9 cellular contexts compared by ENCODE assay signal in genomic region chr14:63725786-63726185, GRCh38. TPM values are rescaled to one million over a fixed set of nuclear protein-coding genes. Genes with fewer than 3 reads are reported as not detected.
A peak's percentile ranks its signal among the peaks of the same experiment; 100 is the strongest.
DNase-seq lines count a peak whose midpoint lies in the region; ATAC-seq and TF ChIP-seq lines count a peak whose summit lies in the region.
"Had no signal": no experiment of that assay in that cellular context is flagged by ENCODE, and none has a peak within 500 bp of the region (broad histone marks: within the 10 kb centered on the region; RNA-seq: fewer than 3 reads in every experiment).

No MANE protein-coding gene starts in this region.

- DNase-seq in NCI-H526 (lab: John Stamatoyannopoulos, UW) (peak; percentile 10 to 16), NCI-H526 treated with DMSO at 0.1 percent for 48 hours (lab: John Stamatoyannopoulos, UW) (no peak), SK-N-SH (peak; percentile 16), fibroblast of pulmonary artery (ENCODE audit: low read depth) (no peak), smooth muscle cell (lab: John Stamatoyannopoulos, UW; ENCODE audit: unreplicated experiment) (no peak), left lobe of liver (ENCODE audit: low spot score) (no peak)
- DNase-seq: ACHN had no signal

- H3K9ac ChIP-seq in SK-N-SH (peak overlapping the region; percentile 81; the same call in 1 of the 2 replicates), smooth muscle cell (ENCODE audit: low read depth) (peak overlapping the region; percentile 84)

- no peaks in the 10 kb centered on the region for H3K9me3 ChIP-seq in SK-N-SH
- no peaks in the 10 kb centered on the region for H3K9me3 ChIP-seq in smooth muscle cell (replicated peaks; ENCODE audit: low read depth)

- no peak for TF ChIP-seq EP300 in SK-N-SH (IDR thresholded peaks at IDR 0.05; ENCODE audit: borderline replicate concordance in 1 of 2, low read depth in 1 of 2, low read length in 1 of 2)

- no peak overlapping the region for H2AFZ ChIP-seq in SK-N-SH (ENCODE audit: low read depth)
- no peak overlapping the region for H2AFZ ChIP-seq in smooth muscle cell (ENCODE audit: low read depth)

- no peaks in the 10 kb centered on the region for H3K9me2 ChIP-seq in SK-N-SH

- H3F3A ChIP-seq in SK-N-SH (replicated peaks; ENCODE audit: insufficient read depth) (peaks cover 6% of the 10 kb centered on the region), smooth muscle cell (ENCODE audit: low read depth) (no peaks in the 10 kb centered on the region)

- no peak overlapping the region for H3K27ac ChIP-seq in SK-N-SH (ENCODE audit: low read depth in 2 of 2, low read length in 1 of 2)
- H3K27ac ChIP-seq in smooth muscle cell (ENCODE audit: low read depth): no peak overlapping the region

- H3K27me3 ChIP-seq in SK-N-SH (ENCODE audit: insufficient read depth): no peaks in the 10 kb centered on the region
- no peaks in the 10 kb centered on the region for H3K27me3 ChIP-seq in smooth muscle cell (ENCODE audit: low read depth)

- H4K20me1 ChIP-seq in SK-N-SH (ENCODE audit: insufficient read depth) (0 out of 2 replicates have a peak, but pooled peaks cover 7% of the 10 kb centered on the region), smooth muscle cell (ENCODE audit: low read depth) (peaks cover 16% of the 10 kb centered on the region)

- no peak for TF ChIP-seq RAD21 in SK-N-SH (IDR thresholded peaks at IDR 0.05; ENCODE audit: low read length)

- H3K79me2 ChIP-seq in SK-N-SH (ENCODE audit: insufficient read depth): peaks cover 49% of the 10 kb centered on the region
- H3K79me2 ChIP-seq in smooth muscle cell (ENCODE audit: low read depth): peaks cover 47% of the 10 kb centered on the region

- H3K4me2 ChIP-seq in SK-N-SH (peak overlapping the region; percentile 88), smooth muscle cell (peak overlapping the region; percentile 100)

- ATAC-seq in HG02885 (IDR thresholded peaks at IDR 0.05; ENCODE audit: poor library complexity, unreplicated experiment) (no peak), GM21723 (IDR thresholded peaks at IDR 0.05; ENCODE audit: unreplicated experiment) (no peak), left lobe of liver (no peak)

- peaks cover 0 to 8% of the 10 kb centered on the region in 2 experiments for H3K36me3 ChIP-seq in SK-N-SH (replicated peaks in 1 of 2; ENCODE audit: control insufficient read depth in 1 of 2, insufficient read depth in 2 of 2, low read length in 1 of 2)
- no peaks in the 10 kb centered on the region for H3K36me3 ChIP-seq in smooth muscle cell (ENCODE audit: low read depth)

- CTCF ChIA-PET in SK-N-SH (lab: Yijun Ruan, JAX): interaction anchor here (1.0 to 1.3 kb wide), 5 partner anchors 14 to 342 kb away, joined by 3 to 4 read pairs (median 3); partner anchors contain the start of gene WDR89

- POLR2A ChIA-PET in SK-N-SH (lab: Yijun Ruan, JAX): interaction anchor here (0.8 to 1.8 kb wide), 2 partner anchors 84 to 182 kb away, joined by 3 to 4 read pairs; partner anchors contain the start of genes PPP2R5E and WDR89

- no peak for TF ChIP-seq CTCF in SK-N-SH (IDR thresholded peaks at IDR 0.05)
- TF ChIP-seq CTCF in fibroblast of pulmonary artery (IDR thresholded peaks at IDR 0.05; ENCODE audit: low read length, missing control alignments): no peak
- no peak for TF ChIP-seq CTCF in smooth muscle cell (IDR thresholded peaks at IDR 0.05; ENCODE audit: borderline replicate concordance, insufficient read depth, poor library complexity, severe bottlenecking)

- 67% methylated on average over 6 of the region's 6 CpGs for WGBS in SK-N-SH (ENCODE audit: low lambda C conversion rate)
- 67% methylated on average over 6 of the region's 6 CpGs for WGBS in smooth muscle cell (ENCODE audit: low lambda C conversion rate)

- peaks cover 0 to 7% of the 10 kb centered on the region in 2 experiments; a peak in 3 of 4 replicates for H3K4me1 ChIP-seq in SK-N-SH (ENCODE audit: control insufficient read depth in 1 of 2, insufficient read depth in 2 of 2, low read depth in 1 of 2, low read length in 1 of 2)
- peaks cover 23% of the 10 kb centered on the region for H3K4me1 ChIP-seq in smooth muscle cell (ENCODE audit: low read depth)

- H3K4me3 ChIP-seq in SK-N-SH (ENCODE audit: low read depth in 2 of 2, low read length in 1 of 2): peak overlapping the region; percentile 72 to 82; a peak in 3 of 4 replicates
- H3K4me3 ChIP-seq in fibroblast of pulmonary artery (replicated peaks; ENCODE audit: low read depth, low read length): peak overlapping the region; percentile 89
- H3K4me3 ChIP-seq in smooth muscle cell: peak overlapping the region; percentile 99

TF ChIP-seq in SK-N-SH, 30 proteins besides CTCF, POLR2A, EP300 and RAD21:
- TF ChIP-seq NRF1 (IDR thresholded peaks at IDR 0.05; ENCODE audit: low read depth, low read length): no peak
- no peak for TF ChIP-seq RXRA (IDR thresholded peaks at IDR 0.05; ENCODE audit: borderline replicate concordance, low read depth)
- TF ChIP-seq, protein P1, sequence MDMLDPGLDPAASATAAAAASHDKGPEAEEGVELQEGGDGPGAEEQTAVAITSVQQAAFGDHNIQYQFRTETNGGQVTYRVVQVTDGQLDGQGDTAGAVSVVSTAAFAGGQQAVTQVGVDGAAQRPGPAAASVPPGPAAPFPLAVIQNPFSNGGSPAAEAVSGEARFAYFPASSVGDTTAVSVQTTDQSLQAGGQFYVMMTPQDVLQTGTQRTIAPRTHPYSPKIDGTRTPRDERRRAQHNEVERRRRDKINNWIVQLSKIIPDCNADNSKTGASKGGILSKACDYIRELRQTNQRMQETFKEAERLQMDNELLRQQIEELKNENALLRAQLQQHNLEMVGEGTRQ (IDR thresholded peaks at IDR 0.05; ENCODE audit: borderline replicate concordance, low read depth, low read length): no peak
- no peak for TF ChIP-seq FOXM1 (IDR thresholded peaks at IDR 0.05; ENCODE audit: low read depth)
- TF ChIP-seq GATA2 (CRISPR knock-in tag; IDR thresholded peaks at IDR 0.05): no peak
- TF ChIP-seq CHD2 (IDR thresholded peaks at IDR 0.05; ENCODE audit: low read length, partially characterized antibody): no peak
- TF ChIP-seq TEAD4 (IDR thresholded peaks at IDR 0.05; ENCODE audit: borderline replicate concordance, insufficient read depth): no peak
- no peak for TF ChIP-seq GABPA (IDR thresholded peaks at IDR 0.05; ENCODE audit: low read depth)
- no peak for TF ChIP-seq FOSL2 (IDR thresholded peaks at IDR 0.05; ENCODE audit: borderline replicate concordance, low read depth)
- TF ChIP-seq TCF12 (IDR thresholded peaks at IDR 0.05): no peak
- no peak for TF ChIP-seq MXI1 (IDR thresholded peaks at IDR 0.05; ENCODE audit: low read depth, low read length)
- no peak for TF ChIP-seq EZH2phosphoT487 (IDR thresholded peaks at IDR 0.05; ENCODE audit: borderline replicate concordance, low read depth)

RNA-seq across cellular contexts. Expression of gene SGPP1, which starts 2.1 kb away (rescaled TPM):
- 8.1 and 8.4 TPM in 2 replicates for polyA plus RNA-seq in SK-N-SH (2012; rRNA removed)
- 11.6 and 12.3 TPM in 2 replicates for polyA plus RNA-seq in SK-N-SH (2012; cell fraction: cytosol; rRNA removed)
- polyA plus RNA-seq in SK-N-SH (2012; cell fraction: nucleus; rRNA removed): 3.3 and 6.0 TPM in 2 replicates
- 25.8 and 30.0 TPM in 2 replicates for total RNA-seq in smooth muscle cell
- 13.4 and 16.0 TPM in 2 replicates for polyA plus RNA-seq in smooth muscle cell
- 15.5 TPM for total RNA-seq in left lobe of liver

Comparison
In these comparisons a context has a peak if more than half of its experiments do, and no peak if none do; other contexts are left out.
1. DNase-seq: peak in NCI-H526 (2 of 2) and SK-N-SH (single experiment); none in NCI-H526 treated with DMSO at 0.1 percent for 48 hours (single experiment), fibroblast of pulmonary artery (single experiment), smooth muscle cell (single experiment) and left lobe of liver (single experiment).
2. Peak in every context shown above with its lines, with median percentiles within 50 percentile points of each other: H3K4me3 ChIP-seq.